Comparison of ENCODE assay signal across 2 cellular contexts in the genomic region with DNA sequence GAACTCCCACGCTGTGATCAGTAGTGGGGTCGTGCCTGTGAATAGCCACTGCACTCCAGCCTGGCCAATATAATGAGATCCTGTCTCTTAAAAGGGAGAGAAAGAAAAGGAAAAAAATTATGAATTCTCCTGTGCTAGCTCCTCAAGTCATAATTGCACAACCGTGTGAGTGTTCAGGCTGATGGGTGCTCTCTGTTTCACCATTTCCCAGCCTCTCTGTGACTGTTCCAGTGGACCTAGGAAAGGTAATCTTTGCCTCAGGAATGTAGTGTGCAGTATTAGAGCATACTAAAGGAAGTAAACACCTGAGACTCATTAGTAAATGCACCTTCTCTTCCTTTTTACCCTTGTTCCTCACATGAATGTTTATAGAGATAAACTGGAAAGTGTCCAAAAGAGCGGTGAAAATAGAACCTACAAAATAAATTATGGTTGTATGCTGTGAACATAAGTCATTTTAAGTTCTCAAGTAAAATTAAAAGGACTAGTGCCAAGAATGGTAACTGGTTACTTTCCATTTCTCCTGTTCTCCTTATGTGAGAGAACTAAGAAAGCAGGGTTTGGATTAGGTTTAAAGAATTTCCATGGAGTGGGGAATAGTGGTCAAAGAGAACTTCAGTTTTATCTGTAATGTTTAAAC.
TF ChIP-seq lines count a peak whose summit lies in the region.

No MANE protein-coding gene starts in this region.

TF ChIP-seq in IMR-90, 13 proteins besides CTCF, POLR2A, EP300 and RAD21:
- TF ChIP-seq USF2 (IDR thresholded peaks at IDR 0.05; ENCODE audit: low read depth, low read length) (no peak), CEBPB (IDR thresholded peaks at IDR 0.05; ENCODE audit: low read depth, low read length) (peak; percentile 69)

TF ChIP-seq in K562, 482 proteins besides CTCF, POLR2A, EP300 and RAD21:
- no peak for TF ChIP-seq CEBPG (CRISPR knock-in tag; IDR thresholded peaks at IDR 0.05)
- TF ChIP-seq CEBPG (tag; conservative IDR thresholded peaks at IDR 0.05 in 1 of 2, IDR thresholded peaks at IDR 0.05 in 1 of 2) = peak in 1 of 2 experiments; percentile 68; a peak in 2 of 4 replicates
- TF ChIP-seq MXI1 (IDR thresholded peaks at IDR 0.05; ENCODE audit: low read depth, low read length) = no peak
- no peak for TF ChIP-seq USF1 (CRISPR knock-in tag; IDR thresholded peaks at IDR 0.05)
- TF ChIP-seq CEBPB (tag; IDR thresholded peaks at IDR 0.05) = peak; percentile 22; the same call in 1 of the 2 replicates
